In genomic region chr6:44126320-44127149, GRCh38 we compare ENCODE assay signal across 1 cellular context.
TF ChIP-seq lines count a peak whose summit lies in the region.

No MANE protein-coding gene starts in this region.

TF ChIP-seq in K562, 482 proteins besides CTCF, POLR2A, EP300 and RAD21 (continued from another document and continues in another):
- TF ChIP-seq CUX1 (CRISPR knock-in tag; IDR thresholded peaks at IDR 0.05) (0 out of 2 replicates have a peak, but pooled peaks have one; percentile 33), ZNF280A (IDR thresholded peaks at IDR 0.05; ENCODE audit: low read depth, partially characterized antibody) (no peak), ZNF436 (CRISPR knock-in tag; IDR thresholded peaks at IDR 0.05) (no peak), MBD1 (CRISPR knock-in tag; IDR thresholded peaks at IDR 0.05) (no peak), TFE3 (CRISPR knock-in tag; IDR thresholded peaks at IDR 0.05) (no peak), ZEB2 (IDR thresholded peaks at IDR 0.05) (no peak), ZNF121 (CRISPR knock-in tag; conservative IDR thresholded peaks at IDR 0.05) (no peak), TOE1 (IDR thresholded peaks at IDR 0.05; ENCODE audit: borderline replicate concordance) (no peak), TOE1 (CRISPR knock-in tag; IDR thresholded peaks at IDR 0.05; ENCODE audit: borderline replicate concordance, low read depth) (no peak), HMG20A (CRISPR knock-in tag; conservative IDR thresholded peaks at IDR 0.05) (no peak), CREB1 (IDR thresholded peaks at IDR 0.05) (no peak; the same call in 1 of the 2 replicates), CREB1 (CRISPR knock-in tag; IDR thresholded peaks at IDR 0.05) (peak; percentile 42), CTCFL (IDR thresholded peaks at IDR 0.05; ENCODE audit: borderline replicate concordance, insufficient read depth, low read depth, low read length, poor library complexity, severe bottlenecking) (no peak), NUFIP1 (IDR thresholded peaks at IDR 0.05; ENCODE audit: partially characterized antibody) (no peak), MLLT1 (IDR thresholded peaks at IDR 0.05) (no peak), HNRNPK (IDR thresholded peaks at IDR 0.05; ENCODE audit: low read depth, low read length, poor library complexity, severe bottlenecking) (no peak), TRIM25 (IDR thresholded peaks at IDR 0.05; ENCODE audit: borderline replicate concordance) (no peak), CCAR2 (IDR thresholded peaks at IDR 0.05; ENCODE audit: low read depth, low read length) (no peak), GABPA (tag; conservative IDR thresholded peaks at IDR 0.05; ENCODE audit: low read depth) (no peak), ASH1L (IDR thresholded peaks at IDR 0.05; ENCODE audit: borderline replicate concordance, low read depth, partially characterized antibody) (no peak), TCF15 (CRISPR knock-in tag; IDR thresholded peaks at IDR 0.05) (no peak), GTF2A2 (tag; IDR thresholded peaks at IDR 0.05) (no peak), GTF3C2 (IDR thresholded peaks at IDR 0.05; ENCODE audit: borderline replicate concordance, extremely low read depth, insufficient read length) (no peak), ESRRA (IDR thresholded peaks at IDR 0.05; ENCODE audit: borderline replicate concordance, low read depth) (no peak), HCFC1 (IDR thresholded peaks at IDR 0.05; ENCODE audit: low read depth, low read length) (no peak; the same call in 1 of the 2 replicates), THAP7 (CRISPR knock-in tag; IDR thresholded peaks at IDR 0.05) (no peak), USF2 (CRISPR knock-in tag; IDR thresholded peaks at IDR 0.05) (no peak), LARP7 (IDR thresholded peaks at IDR 0.05) (no peak)
